Comparison of ENCODE assay signal across 18 cellular contexts in the genomic region with DNA sequence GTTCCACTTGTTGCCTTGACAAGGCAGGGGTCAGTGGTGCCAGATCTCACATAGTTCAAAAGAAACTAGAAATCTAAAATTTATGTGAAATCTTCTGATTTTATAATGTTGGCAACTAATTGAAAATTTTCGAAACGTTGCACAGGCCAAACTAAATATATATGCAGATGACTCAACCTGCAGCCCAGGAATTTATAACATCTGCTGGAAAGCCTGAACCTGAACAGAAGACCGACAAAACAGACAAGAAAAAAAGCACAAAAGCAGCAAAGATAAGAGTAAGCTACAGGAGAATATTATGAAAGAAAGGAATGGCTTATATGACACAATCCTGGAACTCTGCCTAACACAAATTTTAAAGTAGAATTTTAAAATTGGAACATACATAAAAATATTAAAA.
DNase-seq lines count a peak whose midpoint lies in the region; ATAC-seq and TF ChIP-seq lines count a peak whose summit lies in the region.
"Had no signal": no experiment of that assay in that cellular context is flagged by ENCODE, and none has a peak within 500 bp of the region (broad histone marks: within the 10 kb centered on the region; RNA-seq: fewer than 3 reads in every experiment).

No MANE protein-coding gene starts in this region.

- H2AFZ ChIP-seq in PC-3 (ENCODE audit: low read length) = no peak overlapping the region
- H2AFZ ChIP-seq: PC-9 had no signal

- no peaks in the 10 kb centered on the region for H3K4me1 Mint-ChIP-seq in activated naive CD4-positive, alpha-beta T cell treated with anti-CD3 and anti-CD28 coated beads for 36 hours (ENCODE audit: low read depth)
- H3K4me1 Mint-ChIP-seq: CD8-positive, alpha-beta memory T cell had no signal

- H3K36me3 Mint-ChIP-seq in activated naive CD4-positive, alpha-beta T cell treated with anti-CD3 and anti-CD28 coated beads for 36 hours (ENCODE audit: low read depth) = peaks cover 4% of the 10 kb centered on the region

- H3K9ac ChIP-seq in PC-3 (ENCODE audit: low read length) (no peak overlapping the region), colonic mucosa (ENCODE audit: low read depth in 2 of 2, low read length in 2 of 2) (no peak overlapping the region)

- H3K79me2 ChIP-seq in PC-3 (ENCODE audit: low read length) = no peaks in the 10 kb centered on the region

- BruUV-seq in PC-3 (replicated peaks; lab: Mats Ljungman, UMichigan) = no TSS peak

- no peak overlapping the region for H3K27ac ChIP-seq in PC-3 (ENCODE audit: low read length)
- no peak overlapping the region for H3K27ac ChIP-seq in colonic mucosa
- H3K27ac ChIP-seq: A549, PC-9, SJSA1 had no signal

- peak; percentile 34 for ATAC-seq in PC-3
- ATAC-seq: A549 had no signal

- 0 out of 2 replicates have a peak, but pooled peaks cover 4% of the 10 kb centered on the region for H3K4me1 ChIP-seq in PC-3 (ENCODE audit: insufficient read depth, low read length)
- H3K4me1 ChIP-seq in colonic mucosa = no peaks in the 10 kb centered on the region
- H3K4me1 ChIP-seq: A549, SJSA1 had no signal

- H4K20me1 ChIP-seq in PC-3 (ENCODE audit: low read length) = no peaks in the 10 kb centered on the region

- no peak overlapping the region for H3K4me2 ChIP-seq in PC-3 (ENCODE audit: low read length)
- H3K4me2 ChIP-seq: A549, PC-9 had no signal

- H3K27me3 ChIP-seq in PC-3 (ENCODE audit: low read length) = no peaks in the 10 kb centered on the region
- no peaks in the 10 kb centered on the region for H3K27me3 ChIP-seq in colonic mucosa
- H3K27me3 ChIP-seq: SJSA1 had no signal

- no peak overlapping the region for H3K27ac Mint-ChIP-seq in activated naive CD4-positive, alpha-beta T cell treated with anti-CD3 and anti-CD28 coated beads for 36 hours

- no peaks in the 10 kb centered on the region for H3F3A ChIP-seq in PC-3 (ENCODE audit: low read length, unreplicated experiment)

- H3K4me3 Mint-ChIP-seq in activated naive CD4-positive, alpha-beta T cell treated with anti-CD3 and anti-CD28 coated beads for 36 hours = no peak overlapping the region
- H3K4me3 Mint-ChIP-seq: CD8-positive, alpha-beta memory T cell had no signal

- CTCF ChIA-PET in PC-3 (lab: Charles Lee) = no interaction called here
- CTCF ChIA-PET in activated naive CD4-positive, alpha-beta T cell treated with anti-CD3 and anti-CD28 coated beads for 36 hours (lab: Charles Lee) = no interaction called here

- H3K36me3 ChIP-seq in PC-3 (ENCODE audit: low read depth, low read length) (no peaks in the 10 kb centered on the region), colonic mucosa (no peaks in the 10 kb centered on the region)
- H3K36me3 ChIP-seq: SJSA1 had no signal

- no peaks in the 10 kb centered on the region; the same call in 1 of the 2 replicates for H3K9me3 ChIP-seq in PC-3 (ENCODE audit: low read length)
- H3K9me3 ChIP-seq in colonic mucosa = no peaks in the 10 kb centered on the region

- POLR2A ChIA-PET in PC-3 (lab: Charles Lee; ENCODE audit: unreplicated experiment) = no interaction called here

- H3K27me3 Mint-ChIP-seq in activated naive CD4-positive, alpha-beta T cell treated with anti-CD3 and anti-CD28 coated beads for 36 hours (ENCODE audit: low read depth) = peaks cover 2% of the 10 kb centered on the region
- H3K27me3 Mint-ChIP-seq: CD8-positive, alpha-beta memory T cell had no signal

- peaks cover 10% of the 10 kb centered on the region for H3K9me3 Mint-ChIP-seq in activated naive CD4-positive, alpha-beta T cell treated with anti-CD3 and anti-CD28 coated beads for 36 hours

- no peak overlapping the region for H3K4me3 ChIP-seq in AG09309 (ENCODE audit: control insufficient read depth, low read depth, low read length)
- H3K4me3 ChIP-seq in PC-3 (ENCODE audit: low read length) = no peak overlapping the region
- no peak overlapping the region for H3K4me3 ChIP-seq in cardiac fibroblast (replicated peaks in 1 of 2; ENCODE audit: low read depth in 2 of 2, low read length in 2 of 2)
- H3K4me3 ChIP-seq in fibroblast of villous mesenchyme (ENCODE audit: low read depth, low read length) = no peak overlapping the region
- no peak overlapping the region for H3K4me3 ChIP-seq in colonic mucosa
- H3K4me3 ChIP-seq: A549, PC-9, SJSA1 had no signal

- H3K9me2 ChIP-seq in PC-3 (replicated peaks; ENCODE audit: low read length) = no peaks in the 10 kb centered on the region

- peak; percentile 8 for DNase-seq in AG09309 (ENCODE audit: low read depth)
- DNase-seq in PC-3 = no peak
- peak; percentile 52 to 67 for DNase-seq in cardiac fibroblast (ENCODE audit: low read depth in 2 of 2)
- DNase-seq in fibroblast of villous mesenchyme (ENCODE audit: low read depth) = peak; percentile 4
- DNase-seq in NCI-H510A treated with DMSO at 0.1 percent for 48 hours (lab: John Stamatoyannopoulos, UW) = no peak
- no peak for DNase-seq in activated naive CD4-positive, alpha-beta T cell treated with anti-CD3 and anti-CD28 coated beads for 36 hours
- DNase-seq in LoVo (ENCODE audit: low spot score) = no peak
- no peak for DNase-seq in colonic mucosa
- DNase-seq: C1 segment of cervical spinal cord; CD8-positive, alpha-beta memory T cell; DMS53; NCI-H1105 treated with DMSO at 0.1 percent for 48 hours; NCI-H187; NCI-H2227 treated with DMSO at 0.1 percent for 48 hours; NCI-H524 treated with DMSO at 0.1 percent for 48 hours; PC-9 had no signal

- intact Hi-C loops in PC-3 (cut with micrococcal nuclease) = no loop called here
- intact Hi-C loops in activated naive CD4-positive, alpha-beta T cell treated with anti-CD3 and anti-CD28 coated beads for 36 hours (cut with micrococcal nuclease) = no loop called here
- intact Hi-C loops in colonic mucosa (cut with DNase I) = loop anchor here (10.0 kb wide), 1 partner anchor 181 kb away; no protein-coding TSS in a partner anchor

- TF ChIP-seq CTCF in AG09309 (IDR thresholded peaks at IDR 0.05; ENCODE audit: control insufficient read depth, insufficient read depth, low read depth, low read length, missing control alignments) (no peak), PC-3 (conservative IDR thresholded peaks at IDR 0.05; ENCODE audit: low read depth, low read length) (no peak), cardiac fibroblast (IDR thresholded peaks at IDR 0.05; ENCODE audit: low read depth, low read length) (no peak), fibroblast of villous mesenchyme (IDR thresholded peaks at IDR 0.05; ENCODE audit: insufficient read depth, low read depth, low read length) (no peak), colonic mucosa (IDR thresholded peaks at IDR 0.05) (no peak)

Comparison
In these comparisons a context has a peak if more than half of its experiments do, and no peak if none do; other contexts are left out.
1. DNase-seq: peak in AG09309 (single experiment), cardiac fibroblast (2 of 2) and fibroblast of villous mesenchyme (single experiment); none in PC-3 (single experiment), NCI-H510A treated with DMSO at 0.1 percent for 48 hours (single experiment), activated naive CD4-positive, alpha-beta T cell treated with anti-CD3 and anti-CD28 coated beads for 36 hours (single experiment), LoVo (single experiment) and colonic mucosa (single experiment).